ENCODE assay signal across 9 cellular contexts in genomic region chr16:66728117-66728787, GRCh38. TPM values are rescaled to one million over a fixed set of nuclear protein-coding genes. Genes with fewer than 3 reads are reported as not detected.
DNase-seq lines count a peak whose midpoint lies in the region; ATAC-seq and TF ChIP-seq lines count a peak whose summit lies in the region.
"Had no signal": no experiment of that assay in that cellular context is flagged by ENCODE, and none has a peak within 500 bp of the region (broad histone marks: within the 10 kb centered on the region; RNA-seq: fewer than 3 reads in every experiment).

No MANE protein-coding gene starts in this region.

- H3K4me2 ChIP-seq in osteoblast (ENCODE audit: insufficient read depth, low read length), result no peak overlapping the region

- peaks cover 2% of the 10 kb centered on the region for H3K79me2 ChIP-seq in osteoblast (ENCODE audit: insufficient read depth, low read length)

- in situ Hi-C loops in GM13976 (cut with MboI; ENCODE audit: low sequenced_read_pairs, unreplicated experiment), result no loop called here

- peaks cover 31% of the 10 kb centered on the region for H4K20me1 ChIP-seq in osteoblast (ENCODE audit: insufficient read depth, low read length)

- no peaks in the 10 kb centered on the region for H3K4me1 ChIP-seq in osteoblast (ENCODE audit: insufficient read depth, low read length)
- H3K4me1 ChIP-seq: HAP-1 had no signal

- H3K27ac ChIP-seq in VCaP (no peak overlapping the region), osteoblast (ENCODE audit: low read depth, low read length) (peak overlapping the region; percentile 29)

- TF ChIP-seq CTCF in AG09319 (IDR thresholded peaks at IDR 0.05; ENCODE audit: low read depth, low read length) (peak; percentile 53), GM13976 (IDR thresholded peaks at IDR 0.05; ENCODE audit: borderline replicate concordance, control extremely low read depth, extremely low read depth, insufficient read depth, missing control alignments) (peak; percentile 26), VCaP (conservative IDR thresholded peaks at IDR 0.05) (peak; percentile 69), osteoblast (IDR thresholded peaks at IDR 0.05; ENCODE audit: extremely low read depth, low read depth, low read length) (peak; percentile 71)

- H3K36me3 ChIP-seq in osteoblast (ENCODE audit: insufficient read depth, low read length), result peaks cover 97% of the 10 kb centered on the region

- H3K9me3 ChIP-seq in osteoblast (ENCODE audit: low read depth, low read length), result no peaks in the 10 kb centered on the region
- H3K9me3 ChIP-seq: HAP-1 had no signal

- ATAC-seq in HG03521 (IDR thresholded peaks at IDR 0.05; ENCODE audit: unreplicated experiment) (no peak), HG03280 (IDR thresholded peaks at IDR 0.05; ENCODE audit: unreplicated experiment) (no peak)

- DNase-seq in AG09319 (ENCODE audit: extremely low read depth, low read depth), result no peak
- DNase-seq in GM13976 (ENCODE audit: low spot score), result peak; percentile 65
- peak; percentile 78 for DNase-seq in NCI-H1694 treated with DMSO at 0.1 percent for 48 hours (lab: John Stamatoyannopoulos, UW)
- DNase-seq in fibroblast of the conjunctiva (ENCODE audit: low read depth), result peak; percentile 70
- no peak for DNase-seq in osteoblast (ENCODE audit: insufficient read length, low spot score, missing footprints)

- no peak overlapping the region for H3K4me3 ChIP-seq in osteoblast (ENCODE audit: insufficient read depth, low read length)
- H3K4me3 ChIP-seq: HAP-1 had no signal

- no peaks in the 10 kb centered on the region for H3K27me3 ChIP-seq in osteoblast (ENCODE audit: insufficient read depth, low read length)

- H2AFZ ChIP-seq in osteoblast (ENCODE audit: low read length), result no peak overlapping the region

RNA-seq across cellular contexts. Expression of gene DYNC1LI2, which starts 23.2 kb away (rescaled TPM):
- total RNA-seq in osteoblast, result 157 and 183 TPM in 2 replicates

RNA-seq across cellular contexts. Expression of gene CMTM4, which starts 31.7 kb away (rescaled TPM):
- total RNA-seq in osteoblast, result 42.7 and 52.5 TPM in 2 replicates

Comparison
In these comparisons a context has a peak if more than half of its experiments do, and no peak if none do; other contexts are left out.
1. DNase-seq: peak in GM13976 (single experiment), NCI-H1694 treated with DMSO at 0.1 percent for 48 hours (single experiment) and fibroblast of the conjunctiva (single experiment); none in AG09319 (single experiment) and osteoblast (single experiment).
2. Peak in every context shown above with its lines, with median percentiles within 50 percentile points of each other: CTCF ChIP-seq.